8 cellular contexts compared by ENCODE assay signal in genomic region chr17:5584383-5584951, GRCh38. TPM values are rescaled to one million over a fixed set of nuclear protein-coding genes. Genes with fewer than 3 reads are reported as not detected.
A peak's percentile ranks its signal among the peaks of the same experiment; 100 is the strongest.
DNase-seq lines count a peak whose midpoint lies in the region; ATAC-seq and TF ChIP-seq lines count a peak whose summit lies in the region.

Gene NLRP1, minus strand, starts transcription at chr17:5584509. Its CDS starts 552 bp downstream, at chr17:5583957.

- peak within 1 kb of the TSS; percentile 98 for H3K27ac ChIP-seq in CD8-positive, alpha-beta T cell (ENCODE audit: low read depth, low read length)
- no peak within 1 kb of the TSS for H3K27ac ChIP-seq in HL-60 (replicated peaks)
- H3K27ac ChIP-seq in right cardiac atrium (ENCODE audit: low read length): peak within 1 kb of the TSS; percentile 79

- H3K27ac Mint-ChIP-seq in CD8-positive, alpha-beta T cell: peak within 1 kb of the TSS; percentile 99

- peak within 1 kb of the TSS; percentile 97 for H3K4me3 Mint-ChIP-seq in CD8-positive, alpha-beta T cell

- WGBS in right cardiac atrium: 24% methylated on average over 11 of the region's 11 CpGs

- peak; percentile 90 for ATAC-seq in CD8-positive, alpha-beta T cell
- peak; percentile 88 for ATAC-seq in GM19455 (IDR thresholded peaks at IDR 0.05; ENCODE audit: unreplicated experiment)
- peak; percentile 96 for ATAC-seq in right cardiac atrium

- peaks cover 70% of the 10 kb centered on the region for H3K4me1 Mint-ChIP-seq in CD8-positive, alpha-beta T cell (ENCODE audit: low read depth)

- POLR2A ChIA-PET in CD8-positive, alpha-beta T cell (lab: Charles Lee): interaction anchor here (0.7 to 1.6 kb wide), 7 partner anchors 28 to 857 kb away, joined by 3 to 5 read pairs (median 3); partner anchors contain the start of genes C1QBP, DERL2 and MIS12

- no peaks in the 10 kb centered on the region for H3K9me3 Mint-ChIP-seq in CD8-positive, alpha-beta T cell

- H3K4me2 ChIP-seq in skeletal muscle satellite cell (ENCODE audit: low read length): peak within 1 kb of the TSS; percentile 91

- peak; percentile 89 to 98 (median 95) for DNase-seq in CD8-positive, alpha-beta T cell
- peak; percentile 49 to 82 for DNase-seq in HL-60 (ENCODE audit: low read depth in 1 of 2, low spot score in 1 of 2)
- DNase-seq in amniotic epithelial cell (ENCODE audit: low read depth): peak; percentile 88
- peak; percentile 93 to 97 (median 96) for DNase-seq in right cardiac atrium
- DNase-seq in NCI-H1092 (lab: John Stamatoyannopoulos, UW): no peak

- TF ChIP-seq CTCF in CD8-positive, alpha-beta T cell (IDR thresholded peaks at IDR 0.05): no peak
- TF ChIP-seq CTCF in HL-60 (IDR thresholded peaks at IDR 0.05; ENCODE audit: insufficient read depth, low read length): no peak

- peaks cover 43% of the 10 kb centered on the region for H3K36me3 Mint-ChIP-seq in CD8-positive, alpha-beta T cell

- peak within 1 kb of the TSS; percentile 91 for H3K9ac ChIP-seq in skeletal muscle satellite cell (ENCODE audit: low read depth, low read length)

- CTCF ChIA-PET in CD8-positive, alpha-beta T cell (lab: Charles Lee): interaction anchor here (0.8 to 3.4 kb wide), 6 partner anchors 9 to 852 kb away, joined by 3 to 22 read pairs (median 7); no protein-coding TSS in a partner anchor

- H3K4me3 ChIP-seq in CD8-positive, alpha-beta T cell (ENCODE audit: low read depth, low read length): peak within 1 kb of the TSS; percentile 87
- H3K4me3 ChIP-seq in HL-60 (replicated peaks; ENCODE audit: insufficient read depth, low read length) (peak within 1 kb of the TSS; percentile 13; the same call in 1 of the 2 replicates), right cardiac atrium (ENCODE audit: low read length) (peak within 1 kb of the TSS; percentile 58), skeletal muscle satellite cell (ENCODE audit: low read length) (peak within 1 kb of the TSS; percentile 78)

- no peaks in the 10 kb centered on the region for H3K27me3 ChIP-seq in CD8-positive, alpha-beta T cell (ENCODE audit: insufficient read depth, low read length)
- H3K27me3 ChIP-seq in HL-60 (ENCODE audit: insufficient read depth, poor library complexity, severe bottlenecking): no peaks in the 10 kb centered on the region
- H3K27me3 ChIP-seq in right cardiac atrium (ENCODE audit: control insufficient read depth, insufficient read depth): no peaks in the 10 kb centered on the region
- no peaks in the 10 kb centered on the region for H3K27me3 ChIP-seq in skeletal muscle satellite cell (ENCODE audit: control insufficient read depth, insufficient read depth, low read length)

- peaks cover 20% of the 10 kb centered on the region for H3K36me3 ChIP-seq in CD8-positive, alpha-beta T cell (ENCODE audit: insufficient read depth, low read length)
- H3K36me3 ChIP-seq in skeletal muscle satellite cell (ENCODE audit: insufficient read depth, low read length): peaks cover 15% of the 10 kb centered on the region

- no peaks in the 10 kb centered on the region for H3K27me3 Mint-ChIP-seq in CD8-positive, alpha-beta T cell (ENCODE audit: low read depth)

- intact Hi-C loops in CD8-positive, alpha-beta T cell (cut with DNase I, micrococcal nuclease): loop anchor here (1.0 to 10.0 kb wide), 7 partner anchors 98 to 1430 kb away; partner anchors contain the start of genes DERL2 (in 2 of the 2), MIS12 (in 2 of the 2), C17orf100 (in 1 of the 2) and CHRNE (in 1 of the 2)
- intact Hi-C loops in T-helper 1 cell treated with Interleukin-12 subunit alpha and Interleukin-12 subunit beta and Interleukin-4 antibody, amounts not matched to agents 30 ng/mL and 1 ng/mL, for 36 hours (cut with micrococcal nuclease): loop anchor here (1.0 to 10.0 kb wide), 8 partner anchors 98 to 1420 kb away; partner anchors contain the start of genes DERL2, KIAA0753, MIS12 and NUP88
- intact Hi-C loops in right cardiac atrium (cut with DNase I): loop anchor here in 3 of 4 donors (10.0 kb wide), 2 partner anchors 120 to 460 kb away; no protein-coding TSS in a partner anchor

- H3K9me3 ChIP-seq in CD8-positive, alpha-beta T cell (ENCODE audit: low read length): peaks cover 2% of the 10 kb centered on the region
- H3K9me3 ChIP-seq in right cardiac atrium (ENCODE audit: control insufficient read depth, low read length) (no peaks in the 10 kb centered on the region), skeletal muscle satellite cell (replicated peaks; ENCODE audit: low read length) (no peaks in the 10 kb centered on the region)

- H3K4me1 ChIP-seq in CD8-positive, alpha-beta T cell (ENCODE audit: insufficient read depth, low read length): peaks cover 66% of the 10 kb centered on the region
- H3K4me1 ChIP-seq in right cardiac atrium (ENCODE audit: control insufficient read depth, insufficient read depth, low read length) (peaks cover 3% of the 10 kb centered on the region), skeletal muscle satellite cell (ENCODE audit: control insufficient read depth, insufficient read depth, low read length) (peaks cover 42% of the 10 kb centered on the region)

RNA-seq across cellular contexts. Expression of gene NLRP1, which starts in this region (rescaled TPM):
- 100 to 1,000 TPM; 231 to 241 TPM for total RNA-seq in CD8-positive, alpha-beta T cell
- 67.9 and 69.0 TPM in 2 replicates for total RNA-seq in T-helper 1 cell treated with Interleukin-12 subunit alpha and Interleukin-12 subunit beta and Interleukin-4 antibody, amounts not matched to agents 30 ng/mL and 1 ng/mL, for 36 hours
- 10 to 100 TPM; 10.3 to 17.5 (median 11.6) TPM for total RNA-seq in right cardiac atrium
- 14.5 TPM for polyA plus RNA-seq in right cardiac atrium
- total RNA-seq in skeletal muscle satellite cell (2012; rRNA removed): 9.0 and 12.4 TPM in 2 replicates

Comparison
In these comparisons a context has a peak if more than half of its experiments do, and no peak if none do; other contexts are left out.
1. H3K4me3 ChIP-seq: peak in every context shown above with its lines; median percentile 87 in CD8-positive, alpha-beta T cell; 78 in skeletal muscle satellite cell; 58 in right cardiac atrium; 13 in HL-60.